1 cellular context compared by ENCODE assay signal in the genomic region with DNA sequence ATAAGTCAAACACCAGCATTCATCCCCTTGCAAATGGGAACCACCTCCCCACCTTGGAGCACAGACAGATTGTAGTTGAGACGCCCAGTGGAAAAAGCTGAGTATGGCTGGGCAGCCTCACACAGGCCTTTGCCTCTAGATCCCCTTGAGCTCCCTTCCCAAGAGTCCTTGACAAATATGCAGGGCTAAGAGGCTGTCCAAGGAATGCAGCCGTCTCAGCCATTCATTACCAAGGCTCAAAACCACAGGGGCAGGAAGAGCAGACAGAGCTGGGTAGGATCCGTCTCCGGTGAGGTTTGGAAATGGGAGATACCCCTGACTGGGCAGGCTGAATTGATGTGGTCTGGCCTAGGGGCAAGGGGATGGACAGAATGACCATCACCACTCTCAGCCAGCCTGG.
TF ChIP-seq lines count a peak whose summit lies in the region.

No MANE protein-coding gene starts in this region.

TF ChIP-seq in WTC11, 78 proteins besides CTCF, POLR2A, EP300 and RAD21:
- TF ChIP-seq, protein P1, sequence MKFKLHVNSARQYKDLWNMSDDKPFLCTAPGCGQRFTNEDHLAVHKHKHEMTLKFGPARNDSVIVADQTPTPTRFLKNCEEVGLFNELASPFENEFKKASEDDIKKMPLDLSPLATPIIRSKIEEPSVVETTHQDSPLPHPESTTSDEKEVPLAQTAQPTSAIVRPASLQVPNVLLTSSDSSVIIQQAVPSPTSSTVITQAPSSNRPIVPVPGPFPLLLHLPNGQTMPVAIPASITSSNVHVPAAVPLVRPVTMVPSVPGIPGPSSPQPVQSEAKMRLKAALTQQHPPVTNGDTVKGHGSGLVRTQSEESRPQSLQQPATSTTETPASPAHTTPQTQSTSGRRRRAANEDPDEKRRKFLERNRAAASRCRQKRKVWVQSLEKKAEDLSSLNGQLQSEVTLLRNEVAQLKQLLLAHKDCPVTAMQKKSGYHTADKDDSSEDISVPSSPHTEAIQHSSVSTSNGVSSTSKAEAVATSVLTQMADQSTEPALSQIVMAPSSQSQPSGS (CRISPR knock-in tag; IDR thresholded peaks at IDR 0.05; ENCODE audit: borderline replicate concordance, low read depth): no peak
- TF ChIP-seq TEAD4 (CRISPR knock-in tag; IDR thresholded peaks at IDR 0.05) (no peak), FOXP1 (CRISPR knock-in tag; IDR thresholded peaks at IDR 0.05; ENCODE audit: borderline replicate concordance) (no peak), TEAD1 (CRISPR knock-in tag; IDR thresholded peaks at IDR 0.05) (no peak), JAZF1 (CRISPR knock-in tag; IDR thresholded peaks at IDR 0.05) (no peak), ZNF121 (CRISPR knock-in tag; IDR thresholded peaks at IDR 0.05) (no peak), MYBL2 (CRISPR knock-in tag; IDR thresholded peaks at IDR 0.05) (no peak), IRF2 (CRISPR knock-in tag; IDR thresholded peaks at IDR 0.05; ENCODE audit: borderline replicate concordance, low read depth) (no peak), JUN (CRISPR knock-in tag; IDR thresholded peaks at IDR 0.05) (no peak), ZNF671 (CRISPR knock-in tag; IDR thresholded peaks at IDR 0.05) (no peak), TP53 (CRISPR knock-in tag; IDR thresholded peaks at IDR 0.05) (no peak), SP1 (CRISPR knock-in tag; conservative IDR thresholded peaks at IDR 0.05) (no peak), KAT7 (CRISPR knock-in tag; IDR thresholded peaks at IDR 0.05; ENCODE audit: borderline replicate concordance) (no peak), TCF7 (CRISPR knock-in tag; IDR thresholded peaks at IDR 0.05; ENCODE audit: low read depth) (no peak)
- TF ChIP-seq, protein P2, sequence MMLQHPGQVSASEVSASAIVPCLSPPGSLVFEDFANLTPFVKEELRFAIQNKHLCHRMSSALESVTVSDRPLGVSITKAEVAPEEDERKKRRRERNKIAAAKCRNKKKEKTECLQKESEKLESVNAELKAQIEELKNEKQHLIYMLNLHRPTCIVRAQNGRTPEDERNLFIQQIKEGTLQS (CRISPR knock-in tag; conservative IDR thresholded peaks at IDR 0.05): no peak
- TF ChIP-seq, protein P3, sequence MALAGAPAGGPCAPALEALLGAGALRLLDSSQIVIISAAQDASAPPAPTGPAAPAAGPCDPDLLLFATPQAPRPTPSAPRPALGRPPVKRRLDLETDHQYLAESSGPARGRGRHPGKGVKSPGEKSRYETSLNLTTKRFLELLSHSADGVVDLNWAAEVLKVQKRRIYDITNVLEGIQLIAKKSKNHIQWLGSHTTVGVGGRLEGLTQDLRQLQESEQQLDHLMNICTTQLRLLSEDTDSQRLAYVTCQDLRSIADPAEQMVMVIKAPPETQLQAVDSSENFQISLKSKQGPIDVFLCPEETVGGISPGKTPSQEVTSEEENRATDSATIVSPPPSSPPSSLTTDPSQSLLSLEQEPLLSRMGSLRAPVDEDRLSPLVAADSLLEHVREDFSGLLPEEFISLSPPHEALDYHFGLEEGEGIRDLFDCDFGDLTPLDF (CRISPR knock-in tag; IDR thresholded peaks at IDR 0.05): no peak
